14 cellular contexts compared by ENCODE assay signal in the genomic region with DNA sequence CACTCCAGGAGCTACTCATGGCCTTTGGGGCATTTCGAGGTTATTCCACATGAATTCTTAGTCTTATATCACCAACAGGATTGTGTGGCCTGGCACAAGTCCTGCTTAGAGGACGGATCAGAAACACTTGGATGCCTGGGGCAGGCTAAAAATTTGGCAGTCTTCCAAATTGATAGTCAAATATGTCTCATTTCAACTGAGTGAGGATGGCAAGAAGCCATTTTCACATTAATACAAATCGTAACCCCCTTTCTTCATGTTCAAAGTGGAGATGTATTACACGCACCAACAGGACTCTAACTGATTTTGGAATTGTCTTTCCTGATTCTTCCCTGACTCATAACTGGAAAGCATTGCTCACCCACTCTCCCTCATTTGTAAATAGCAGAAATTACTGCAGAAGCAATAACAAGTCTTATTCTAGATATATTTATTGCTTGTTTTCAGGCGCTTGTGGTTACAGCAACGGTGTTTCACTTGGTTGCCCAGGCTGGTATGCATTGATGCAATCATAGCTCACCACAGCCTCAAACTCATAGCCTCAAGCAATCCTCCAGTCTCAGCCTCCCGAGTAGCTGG. TPM values are rescaled to one million over a fixed set of nuclear protein-coding genes. Genes with fewer than 3 reads are reported as not detected.
DNase-seq lines count a peak whose midpoint lies in the region; ATAC-seq and TF ChIP-seq lines count a peak whose summit lies in the region.
"Had no signal": no experiment of that assay in that cellular context is flagged by ENCODE, and none has a peak within 500 bp of the region (broad histone marks: within the 10 kb centered on the region; RNA-seq: fewer than 3 reads in every experiment).

No MANE protein-coding gene starts in this region.

- no peaks in the 10 kb centered on the region for H3K9me3 ChIP-seq in HAP-1
- H3K9me3 ChIP-seq: Caco-2, ovary, SJCRH30 had no signal

- H3K36me3 ChIP-seq in HAP-1 (replicated peaks): no peaks in the 10 kb centered on the region
- H3K36me3 ChIP-seq: cardiac muscle cell, ovary, SJCRH30 had no signal

- intact Hi-C loops in left colon (cut with DNase I, micrococcal nuclease): loop anchor here (5.0 kb wide), 2 partner anchors 56 to 66 kb away; no protein-coding TSS in a partner anchor

- no peak overlapping the region for H3K4me3 Mint-ChIP-seq in activated naive CD8-positive, alpha-beta T cell treated with anti-CD3 and anti-CD28 coated beads for 36 hours

- DNase-seq in Daoy (ENCODE audit: low read depth): peak; percentile 51
- peak; percentile 30 for DNase-seq in LHCN-M2 (ENCODE audit: low read depth)
- peak; percentile 47 for DNase-seq in iris pigment epithelial cell (ENCODE audit: low read depth)
- DNase-seq in activated CD8-positive, alpha-beta memory T cell treated with anti-CD3 and anti-CD28 coated beads for 24 hours: no peak
- no peak for DNase-seq in activated naive CD8-positive, alpha-beta T cell treated with anti-CD3 and anti-CD28 coated beads for 36 hours
- no peak for DNase-seq in left colon
- DNase-seq in HAP-1 (ENCODE audit: low spot score in 2 of 2): no peak
- DNase-seq: NCI-H2081 treated with DMSO at 0.1 percent for 48 hours had no signal

- H3K27ac Mint-ChIP-seq in activated naive CD8-positive, alpha-beta T cell treated with anti-CD3 and anti-CD28 coated beads for 36 hours: no peak overlapping the region
- H3K27ac Mint-ChIP-seq: memory B cell had no signal

- ATAC-seq in SK-N-SH treated with all-trans-retinoic acid at 6 μM for 48 hours (peak; percentile 6; the same call in 2 of the 3 replicates), left colon (no peak)

- peaks cover 6% of the 10 kb centered on the region for H3K4me1 Mint-ChIP-seq in activated naive CD8-positive, alpha-beta T cell treated with anti-CD3 and anti-CD28 coated beads for 36 hours

- no peak overlapping the region for H3K4me3 ChIP-seq in HAP-1
- H3K4me3 ChIP-seq: cardiac muscle cell, ovary, SJCRH30 had no signal

- H3K27me3 ChIP-seq in HAP-1 (ENCODE audit: low read depth): no peaks in the 10 kb centered on the region
- H3K27me3 ChIP-seq: ovary had no signal

- no peaks in the 10 kb centered on the region for H3K36me3 Mint-ChIP-seq in activated naive CD8-positive, alpha-beta T cell treated with anti-CD3 and anti-CD28 coated beads for 36 hours
- H3K36me3 Mint-ChIP-seq: memory B cell had no signal

- no peaks in the 10 kb centered on the region for H3K4me1 ChIP-seq in HAP-1
- H3K4me1 ChIP-seq: Caco-2, SJCRH30 had no signal

- no peaks in the 10 kb centered on the region for H3K27me3 Mint-ChIP-seq in activated naive CD8-positive, alpha-beta T cell treated with anti-CD3 and anti-CD28 coated beads for 36 hours

- no peaks in the 10 kb centered on the region for H3K9me3 Mint-ChIP-seq in activated naive CD8-positive, alpha-beta T cell treated with anti-CD3 and anti-CD28 coated beads for 36 hours
- H3K9me3 Mint-ChIP-seq: memory B cell had no signal

- in situ Hi-C loops in HAP-1 (cut with MboI; ENCODE audit: low sequenced_read_pairs): no loop called here

TF ChIP-seq in SK-N-SH treated with all-trans-retinoic acid at 6 μM for 48 hours, 23 proteins besides CTCF, POLR2A, EP300 and RAD21:
- TF ChIP-seq, protein P1, sequence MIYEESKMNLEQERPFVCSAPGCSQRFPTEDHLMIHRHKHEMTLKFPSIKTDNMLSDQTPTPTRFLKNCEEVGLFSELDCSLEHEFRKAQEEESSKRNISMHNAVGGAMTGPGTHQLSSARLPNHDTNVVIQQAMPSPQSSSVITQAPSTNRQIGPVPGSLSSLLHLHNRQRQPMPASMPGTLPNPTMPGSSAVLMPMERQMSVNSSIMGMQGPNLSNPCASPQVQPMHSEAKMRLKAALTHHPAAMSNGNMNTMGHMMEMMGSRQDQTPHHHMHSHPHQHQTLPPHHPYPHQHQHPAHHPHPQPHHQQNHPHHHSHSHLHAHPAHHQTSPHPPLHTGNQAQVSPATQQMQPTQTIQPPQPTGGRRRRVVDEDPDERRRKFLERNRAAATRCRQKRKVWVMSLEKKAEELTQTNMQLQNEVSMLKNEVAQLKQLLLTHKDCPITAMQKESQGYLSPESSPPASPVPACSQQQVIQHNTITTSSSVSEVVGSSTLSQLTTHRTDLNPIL (CRISPR knock-in tag; IDR thresholded peaks at IDR 0.05; ENCODE audit: low read depth): no peak
- TF ChIP-seq ZNF8 (CRISPR knock-in tag; IDR thresholded peaks at IDR 0.05) (no peak), ZNF70 (CRISPR knock-in tag; IDR thresholded peaks at IDR 0.05) (no peak)

RNA-seq across cellular contexts. Expression of gene CCDC86, which starts 10.3 kb away (rescaled TPM):
- 16.0 and 17.7 TPM in 2 replicates for total RNA-seq in Daoy (2014; rRNA removed; shearing (Covaris generic))
- 33.1 and 34.5 TPM in 2 replicates for total RNA-seq in LHCN-M2 (2014; rRNA removed)
- polyA plus RNA-seq in LHCN-M2 (2012): 38.2 TPM
- 10 to 100 TPM; 94.4 to 96.3 TPM for total RNA-seq in activated naive CD8-positive, alpha-beta T cell treated with anti-CD3 and anti-CD28 coated beads for 36 hours
- total RNA-seq in left colon: 10 to 100 TPM in 1 of 2 donors, 1 to 10 TPM in 1; 7.3 to 14.4 TPM

RNA-seq across cellular contexts. Expression of gene PTGDR2, which starts 24.2 kb away (rescaled TPM):
- total RNA-seq in Daoy (2014; rRNA removed; shearing (Covaris generic)): 0.06 TPM in 1 of 2 replicates, not detected in the other
- total RNA-seq in LHCN-M2 (2014; rRNA removed): 0.06 TPM in 1 of 2 replicates, not detected in the other
- 0.02 TPM for polyA plus RNA-seq in LHCN-M2 (2012)
- under 1 TPM; 0.12 to 0.16 TPM for total RNA-seq in activated naive CD8-positive, alpha-beta T cell treated with anti-CD3 and anti-CD28 coated beads for 36 hours
- total RNA-seq in left colon: 1 to 10 TPM; 4.6 to 6.4 TPM
- total RNA-seq: SJCRH30 had no signal

RNA-seq across cellular contexts. Expression of gene ZP1, which starts 35.8 kb away (rescaled TPM):
- total RNA-seq in Daoy (2014; rRNA removed; shearing (Covaris generic)): not detected in 2 replicates
- total RNA-seq in LHCN-M2 (2014; rRNA removed) (0.57 TPM in 1 of 2 replicates, not detected in the other), left colon (under 1 TPM in 1 of 2 donors, not detected in 1; 0.17 TPM)
- polyA plus RNA-seq in LHCN-M2 (2012): 0.18 TPM
- not detected for total RNA-seq in activated naive CD8-positive, alpha-beta T cell treated with anti-CD3 and anti-CD28 coated beads for 36 hours
- total RNA-seq: Caco-2, cardiac muscle cell, ovary, SJCRH30 had no signal

RNA-seq across cellular contexts. Expression of gene MS4A10, which starts 46.5 kb away (rescaled TPM):
- total RNA-seq in Daoy (2014; rRNA removed; shearing (Covaris generic)): not detected in 2 replicates
- total RNA-seq in LHCN-M2 (2014; rRNA removed) (not detected in 2 replicates), left colon (1 to 10 TPM in 1 of 2 donors, under 1 TPM in 1; 0.12 to 1.1 TPM)
- not detected for polyA plus RNA-seq in LHCN-M2 (2012)
- total RNA-seq in activated naive CD8-positive, alpha-beta T cell treated with anti-CD3 and anti-CD28 coated beads for 36 hours: not detected
- total RNA-seq: cardiac muscle cell, SJCRH30 had no signal
- polyA plus RNA-seq: cardiac muscle cell, ovary had no signal

Comparison
In these comparisons a context has a peak if more than half of its experiments do, and no peak if none do; other contexts are left out.
1. DNase-seq: peak in Daoy (single experiment), LHCN-M2 (single experiment) and iris pigment epithelial cell (single experiment); none in activated CD8-positive, alpha-beta memory T cell treated with anti-CD3 and anti-CD28 coated beads for 24 hours (single experiment), activated naive CD8-positive, alpha-beta T cell treated with anti-CD3 and anti-CD28 coated beads for 36 hours (single experiment), left colon (0 of 2) and HAP-1 (0 of 2).